Comparison of ENCODE assay signal across 8 cellular contexts in genomic region chr14:78848234-78848820, GRCh38.
DNase-seq lines count a peak whose midpoint lies in the region; ATAC-seq, FAIRE-seq and TF ChIP-seq lines count a peak whose summit lies in the region.

No MANE protein-coding gene starts in this region.

- H3K27ac ChIP-seq in RWPE1 (no peak overlapping the region), dorsolateral prefrontal cortex (peak overlapping the region in 40 of 59 donors; percentile 8 to 78 (median 55))

- intact Hi-C loops in dorsolateral prefrontal cortex (cut with DNase I), result loop anchor here in 1 of 2 donors (5.0 kb wide), 1 partner anchor 49 kb away; no protein-coding TSS in a partner anchor

- peak; percentile 3 for DNase-seq in activated gamma-delta T cell treated with Interleukin-2 at 50 U/mL for 16 hours
- no peak for DNase-seq in activated gamma-delta T cell (lab: John Stamatoyannopoulos, UW)
- DNase-seq in HTR-8/SVneo (ENCODE audit: insufficient read length, low spot score), result peak; percentile 10
- peak; percentile 51 for DNase-seq in RWPE1 (ENCODE audit: low spot score)
- DNase-seq in dorsolateral prefrontal cortex, result peak in 7 of 10 donors; percentile 10 to 54 (median 30)
- peak; percentile 60 for DNase-seq in midbrain (lab: John Stamatoyannopoulos, UW)
- no peak for DNase-seq in NCI-H1048 (lab: John Stamatoyannopoulos, UW)

- H3K4me3 ChIP-seq in dorsolateral prefrontal cortex, result no peak overlapping the region

- CTCF ChIA-PET in RWPE1 (lab: Yijun Ruan, JAX), result interaction anchor here (0.6 to 1.2 kb wide), 9 partner anchors 9 to 1908 kb away, joined by 3 to 7 read pairs (median 3); no protein-coding TSS in a partner anchor

- no peak for FAIRE-seq in HTR-8/SVneo (lab: Jason Lieb, UNC)

- peak; percentile 97 for ATAC-seq in GM21529 (IDR thresholded peaks at IDR 0.05; ENCODE audit: unreplicated experiment)

- H3K27me3 ChIP-seq in dorsolateral prefrontal cortex, result no peaks in the 10 kb centered on the region

- POLR2A ChIA-PET in RWPE1 (lab: Yijun Ruan, JAX; ENCODE audit: low non-redundant PET), result no interaction called here

- TF ChIP-seq CTCF in RWPE1 (conservative IDR thresholded peaks at IDR 0.05; ENCODE audit: low read depth) (peak; percentile 87), dorsolateral prefrontal cortex (IDR thresholded peaks at IDR 0.05 in 54 of 56, conservative IDR thresholded peaks at IDR 0.05 in 2 of 56; ENCODE audit: low read depth in 1 of 56, partially characterized antibody in 56 of 56) (peak; percentile 67 to 92 (median 82))

Comparison
In these comparisons a context has a peak if more than half of its experiments do, and no peak if none do; other contexts are left out.
1. DNase-seq: peak in activated gamma-delta T cell treated with Interleukin-2 at 50 U/mL for 16 hours (single experiment), HTR-8/SVneo (single experiment), RWPE1 (single experiment), dorsolateral prefrontal cortex (7 of 10) and midbrain (single experiment); none in activated gamma-delta T cell (single experiment) and NCI-H1048 (single experiment).